9 cellular contexts compared by ENCODE assay signal in genomic region chr22:44625981-44626687, GRCh38.
DNase-seq lines count a peak whose midpoint lies in the region; ATAC-seq, FAIRE-seq and TF ChIP-seq lines count a peak whose summit lies in the region.
"Had no signal": no experiment of that assay in that cellular context is flagged by ENCODE, and none has a peak within 500 bp of the region (broad histone marks: within the 10 kb centered on the region; RNA-seq: fewer than 3 reads in every experiment).

No MANE protein-coding gene starts in this region.

- no peak for FAIRE-seq in pancreas (lab: Jason Lieb, UNC)
- FAIRE-seq: TTC549 had no signal

- DNase-seq in DMS53 (lab: John Stamatoyannopoulos, UW) (peak; percentile 72), LHCN-M2 (ENCODE audit: low read depth) (peak; percentile 41), germinal center (ENCODE audit: low spot score) (peak; percentile 69), pancreas (peak; percentile 40 to 84 (median 74)), transverse colon (peak; percentile 76)
- peak; percentile 46 to 68 (median 62) for DNase-seq in activated naive CD4-positive, alpha-beta T cell (lab: John Stamatoyannopoulos, UW)

- in situ Hi-C loops in transverse colon (cut with MboI; ENCODE audit: low pct_ligation_motif_present in 1 of 4, low pct_unique_long_range_greater_than_20kb in 1 of 4, low sequenced_read_pairs in 3 of 4): loop anchor here (5.0 to 10.0 kb wide), 3 partner anchors 541 to 634 kb away; no protein-coding TSS in a partner anchor

- 2% methylated on average over 14 to 16 of the region's 16 CpGs for WGBS in pancreas, 2 donors
- WGBS in transverse colon (ENCODE audit: low coverage in 1 of 2), 2 donors: 9% methylated on average over 16 of the region's 16 CpGs; no CpG with 5 or more reads in 1 of the 2 donors

- TF ChIP-seq POLR2A in transverse colon (IDR thresholded peaks at IDR 0.05): no peak

- intact Hi-C loops in pancreas (cut with DNase I): loop anchor here (5.0 to 10.0 kb wide), 4 partner anchors 61 to 634 kb away; no protein-coding TSS in a partner anchor
- intact Hi-C loops in transverse colon (cut with DNase I; ENCODE audit: low total_unique reads): loop anchor here (5.0 kb wide), 2 partner anchors 544 to 634 kb away; no protein-coding TSS in a partner anchor

- ATAC-seq in SK-N-SH treated with all-trans-retinoic acid at 6 μM for 48 hours: peak; percentile 94
- ATAC-seq in pancreas: peak; percentile 67 to 96 (median 89)
- no peak for ATAC-seq in GM21576 (IDR thresholded peaks at IDR 0.05; ENCODE audit: unreplicated experiment)

- TF ChIP-seq CTCF in pancreas (IDR thresholded peaks at IDR 0.05): peak; percentile 95 to 98 (median 96)
- peak; percentile 97 to 100 (median 99) for TF ChIP-seq CTCF in transverse colon (IDR thresholded peaks at IDR 0.05)

- no peaks in the 10 kb centered on the region for H3K36me3 ChIP-seq in pancreas
- no peaks in the 10 kb centered on the region for H3K36me3 ChIP-seq in transverse colon

- H3K4me1 ChIP-seq in pancreas: no peaks in the 10 kb centered on the region
- no peaks in the 10 kb centered on the region for H3K4me1 ChIP-seq in transverse colon

- H3K27ac ChIP-seq in pancreas (no peak overlapping the region), transverse colon (no peak overlapping the region)

- H3K4me3 ChIP-seq in pancreas (no peak overlapping the region), transverse colon (no peak overlapping the region)

- H3K9me3 ChIP-seq in pancreas (no peaks in the 10 kb centered on the region), transverse colon (no peaks in the 10 kb centered on the region)

- H3K27me3 ChIP-seq in pancreas (no peaks in the 10 kb centered on the region), transverse colon (peaks cover 3% of the 10 kb centered on the region)

- TF ChIP-seq EP300 in transverse colon (IDR thresholded peaks at IDR 0.05; ENCODE audit: low read depth): no peak

TF ChIP-seq in SK-N-SH treated with all-trans-retinoic acid at 6 μM for 48 hours, 23 proteins besides CTCF, POLR2A, EP300 and RAD21:
- no peak for TF ChIP-seq ZFP30 (CRISPR knock-in tag; IDR thresholded peaks at IDR 0.05)
- TF ChIP-seq TSHZ2 (CRISPR knock-in tag; IDR thresholded peaks at IDR 0.05): no peak
- TF ChIP-seq ZC3H10 (CRISPR knock-in tag; IDR thresholded peaks at IDR 0.05): no peak
- no peak for TF ChIP-seq ZNF565 (CRISPR knock-in tag; conservative IDR thresholded peaks at IDR 0.05; ENCODE audit: low read depth)
- no peak for TF ChIP-seq ISL1 (CRISPR knock-in tag; IDR thresholded peaks at IDR 0.05)
- no peak for TF ChIP-seq ARNTL (CRISPR knock-in tag; IDR thresholded peaks at IDR 0.05; ENCODE audit: borderline replicate concordance, low read depth)
- TF ChIP-seq PATZ1 (CRISPR knock-in tag; IDR thresholded peaks at IDR 0.05; ENCODE audit: borderline replicate concordance): no peak
- no peak for TF ChIP-seq TCF4 (CRISPR knock-in tag; IDR thresholded peaks at IDR 0.05; ENCODE audit: borderline replicate concordance)
